1 cellular context compared by ENCODE assay signal in genomic region chr3:42224178-42224577, GRCh38.
TF ChIP-seq lines count a peak whose summit lies in the region.

No MANE protein-coding gene starts in this region.

TF ChIP-seq in WTC11, 78 proteins besides CTCF, POLR2A, EP300 and RAD21 (continued from another document):
- TF ChIP-seq AFF4 (CRISPR knock-in tag; IDR thresholded peaks at IDR 0.05; ENCODE audit: borderline replicate concordance) (no peak), SOX15 (CRISPR knock-in tag; IDR thresholded peaks at IDR 0.05) (no peak), JAZF1 (CRISPR knock-in tag; IDR thresholded peaks at IDR 0.05) (no peak), NFE2L1 (CRISPR knock-in tag; IDR thresholded peaks at IDR 0.05) (no peak), ZNF263 (CRISPR knock-in tag; IDR thresholded peaks at IDR 0.05; ENCODE audit: low read depth) (no peak), CREM (CRISPR knock-in tag; IDR thresholded peaks at IDR 0.05) (no peak)
